In genomic region chr11:128643661-128644060, GRCh38 we compare ENCODE assay signal across 1 cellular context.
TF ChIP-seq lines count a peak whose summit lies in the region.

No MANE protein-coding gene starts in this region.

TF ChIP-seq in SK-N-SH, 30 proteins besides CTCF, POLR2A, EP300 and RAD21:
- TF ChIP-seq FOXM1 (IDR thresholded peaks at IDR 0.05; ENCODE audit: low read depth): no peak
- TF ChIP-seq NRF1 (IDR thresholded peaks at IDR 0.05; ENCODE audit: low read depth, low read length): no peak
- no peak for TF ChIP-seq MEF2A (IDR thresholded peaks at IDR 0.05; ENCODE audit: borderline replicate concordance, low read depth)
- TF ChIP-seq EZH2phosphoT487 (IDR thresholded peaks at IDR 0.05; ENCODE audit: borderline replicate concordance, low read depth): no peak
- no peak for TF ChIP-seq SMC3 (IDR thresholded peaks at IDR 0.05; ENCODE audit: low read depth, low read length)
- TF ChIP-seq JUND (IDR thresholded peaks at IDR 0.05): no peak
- no peak for TF ChIP-seq RCOR1 (IDR thresholded peaks at IDR 0.05; ENCODE audit: low read length)
- TF ChIP-seq FOXJ3 (CRISPR knock-in tag; IDR thresholded peaks at IDR 0.05): no peak
- TF ChIP-seq TEAD4 (IDR thresholded peaks at IDR 0.05; ENCODE audit: borderline replicate concordance, insufficient read depth): no peak
- TF ChIP-seq CHD2 (IDR thresholded peaks at IDR 0.05; ENCODE audit: low read length, partially characterized antibody): no peak
- TF ChIP-seq TCF12 (IDR thresholded peaks at IDR 0.05): no peak
